In genomic region chr11:59207988-59208432, GRCh38 we compare ENCODE assay signal across 8 cellular contexts. TPM values are rescaled to one million over a fixed set of nuclear protein-coding genes. Genes with fewer than 3 reads are reported as not detected.
DNase-seq lines count a peak whose midpoint lies in the region; ATAC-seq, FAIRE-seq and TF ChIP-seq lines count a peak whose summit lies in the region.

No MANE protein-coding gene starts in this region.

- peak; percentile 71 to 76 (median 71) for TF ChIP-seq CTCF in K562 (IDR thresholded peaks at IDR 0.05 in 2 of 3, conservative IDR thresholded peaks at IDR 0.05 in 1 of 3; ENCODE audit: insufficient read depth in 2 of 3, low read depth in 1 of 3, low read length in 3 of 3)
- peak in 1 of 3 donors; percentile 70 for TF ChIP-seq CTCF in lower leg skin (IDR thresholded peaks at IDR 0.05)

- DNase-seq in GDM1 (lab: John Stamatoyannopoulos, UW): peak; percentile 9
- DNase-seq in RPMI8226: peak; percentile 58
- peak; percentile 30 to 56 (median 40) for DNase-seq in K562 (ENCODE audit: extremely low read depth in 1 of 4, low spot score in 3 of 4)
- peak; percentile 61 for DNase-seq in islet precursor cell
- peak; percentile 37 for DNase-seq in stimulated activated CD4-positive, alpha-beta T cell treated with anti-CD3 and anti-CD28 coated beads, Interleukin-4, amount 100 ng/mL, for 1 hour
- no peak for DNase-seq in lower leg skin (ENCODE audit: low spot score in 2 of 2)

- peak; percentile 43 to 63 for TF ChIP-seq RAD21 in K562 (CRISPR knock-in tag; conservative IDR thresholded peaks at IDR 0.05 in 1 of 2, IDR thresholded peaks at IDR 0.05 in 1 of 2)

- peak; percentile 85 for FAIRE-seq in K562 (lab: Jason Lieb, UNC)

- 0% methylated on average over 4 of the region's 4 CpGs for WGBS in K562 (ENCODE audit: insufficient coverage, low coverage, missing lambda C conversion rate)
- WGBS in lower leg skin, 2 donors: 7% methylated on average over 4 of the region's 4 CpGs

- TF ChIP-seq POLR2A in K562 (conservative IDR thresholded peaks at IDR 0.05) (no peak), lower leg skin (IDR thresholded peaks at IDR 0.05) (no peak)

- intact Hi-C loops in K562 (cut with micrococcal nuclease) (loop anchor here (1.0 to 2.0 kb wide), 3 partner anchors 37 to 473 kb away; no protein-coding TSS in a partner anchor), lower leg skin (cut with DNase I; ENCODE audit: low total_unique reads) (loop anchor here (2.0 kb wide), 1 partner anchor 37 kb away; no protein-coding TSS in a partner anchor)

- POLR2A ChIA-PET in K562 (lab: Yijun Ruan, JAX): no interaction called here

- H3K4me1 ChIP-seq in K562 (replicated peaks in 1 of 2; ENCODE audit: control insufficient read depth in 2 of 2, insufficient read depth in 2 of 2, low read length in 2 of 2): no peaks in the 10 kb centered on the region

- no peaks in the 10 kb centered on the region for H3K36me3 ChIP-seq in K562 (ENCODE audit: control insufficient read depth, insufficient read depth, low read length)

- ATAC-seq in GM21390 (IDR thresholded peaks at IDR 0.05; ENCODE audit: unreplicated experiment) (peak; percentile 53), HG03575 (IDR thresholded peaks at IDR 0.05; ENCODE audit: extremely low read depth, insufficient number of reproducible peaks, low FRiP score, unreplicated experiment) (peak; percentile 66), K562 (peak; percentile 82)

- no peak overlapping the region for H3K4me3 ChIP-seq in K562
- H3K4me3 ChIP-seq in lower leg skin (ENCODE audit: low read depth, poor library complexity, severe bottlenecking): no peak overlapping the region

- no peak overlapping the region for H3K9ac ChIP-seq in K562 (ENCODE audit: insufficient read depth in 1 of 2, low read depth in 2 of 2, low read length in 2 of 2)

- CTCF ChIA-PET in K562 (lab: Yijun Ruan, JAX; ENCODE audit: low intra/inter-chr PET ratio): interaction anchor here (0.6 to 3.6 kb wide), 2 partner anchors 37 to 1364 kb away, joined by 3 to 36 read pairs; partner anchors contain the start of gene DTX4

- no peaks in the 10 kb centered on the region for H3K9me3 ChIP-seq in K562 (replicated peaks; ENCODE audit: control insufficient read depth, insufficient read depth, low read depth, low read length)

- H3K27ac ChIP-seq in K562 (ENCODE audit: extremely low read depth, low read depth, low read length): no peak overlapping the region

- H4K20me1 ChIP-seq in K562 (replicated peaks; ENCODE audit: control insufficient read depth, insufficient read depth, low read length): no peaks in the 10 kb centered on the region; the same call in 1 of the 2 replicates

- H2AFZ ChIP-seq in K562 (ENCODE audit: low read depth, low read length): no peak overlapping the region

- no peaks in the 10 kb centered on the region for H3K79me2 ChIP-seq in K562 (ENCODE audit: control insufficient read depth, insufficient read depth, low read length)

- no peak overlapping the region; the same call in 1 of the 2 replicates for H3K4me2 ChIP-seq in K562 (ENCODE audit: insufficient read depth, low read length)

- H3K9me1 ChIP-seq in K562 (ENCODE audit: control insufficient read depth, insufficient read depth, low read length): no peaks in the 10 kb centered on the region

- no TSS peak for BruUV-seq in K562 (replicated peaks; lab: Mats Ljungman, UMichigan)

- H3K27me3 ChIP-seq in K562 (ENCODE audit: control insufficient read depth in 2 of 2, insufficient read depth in 2 of 2, low read length in 2 of 2): peaks cover 4 to 37% of the 10 kb centered on the region in 2 experiments; a peak in 3 of 5 replicates

- in situ Hi-C loops in K562 (cut with MboI): no loop called here

- no peak for TF ChIP-seq EP300 in K562 (IDR thresholded peaks at IDR 0.05; ENCODE audit: low read length)

TF ChIP-seq in K562, 482 proteins besides CTCF, POLR2A, EP300 and RAD21 (continues in another document):
- peak; percentile 45; the same call in 1 of the 2 replicates for TF ChIP-seq TEAD4 (IDR thresholded peaks at IDR 0.05; ENCODE audit: low read length)
- no peak for TF ChIP-seq TEAD4 (CRISPR knock-in tag; IDR thresholded peaks at IDR 0.05; ENCODE audit: borderline replicate concordance)
- TF ChIP-seq, protein P1, sequence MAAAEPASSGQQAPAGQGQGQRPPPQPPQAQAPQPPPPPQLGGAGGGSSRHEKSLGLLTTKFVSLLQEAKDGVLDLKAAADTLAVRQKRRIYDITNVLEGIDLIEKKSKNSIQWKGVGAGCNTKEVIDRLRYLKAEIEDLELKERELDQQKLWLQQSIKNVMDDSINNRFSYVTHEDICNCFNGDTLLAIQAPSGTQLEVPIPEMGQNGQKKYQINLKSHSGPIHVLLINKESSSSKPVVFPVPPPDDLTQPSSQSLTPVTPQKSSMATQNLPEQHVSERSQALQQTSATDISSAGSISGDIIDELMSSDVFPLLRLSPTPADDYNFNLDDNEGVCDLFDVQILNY (CRISPR knock-in tag; IDR thresholded peaks at IDR 0.05): no peak
- TF ChIP-seq ZNF217 (CRISPR knock-in tag; IDR thresholded peaks at IDR 0.05): no peak
- TF ChIP-seq, protein P2, sequence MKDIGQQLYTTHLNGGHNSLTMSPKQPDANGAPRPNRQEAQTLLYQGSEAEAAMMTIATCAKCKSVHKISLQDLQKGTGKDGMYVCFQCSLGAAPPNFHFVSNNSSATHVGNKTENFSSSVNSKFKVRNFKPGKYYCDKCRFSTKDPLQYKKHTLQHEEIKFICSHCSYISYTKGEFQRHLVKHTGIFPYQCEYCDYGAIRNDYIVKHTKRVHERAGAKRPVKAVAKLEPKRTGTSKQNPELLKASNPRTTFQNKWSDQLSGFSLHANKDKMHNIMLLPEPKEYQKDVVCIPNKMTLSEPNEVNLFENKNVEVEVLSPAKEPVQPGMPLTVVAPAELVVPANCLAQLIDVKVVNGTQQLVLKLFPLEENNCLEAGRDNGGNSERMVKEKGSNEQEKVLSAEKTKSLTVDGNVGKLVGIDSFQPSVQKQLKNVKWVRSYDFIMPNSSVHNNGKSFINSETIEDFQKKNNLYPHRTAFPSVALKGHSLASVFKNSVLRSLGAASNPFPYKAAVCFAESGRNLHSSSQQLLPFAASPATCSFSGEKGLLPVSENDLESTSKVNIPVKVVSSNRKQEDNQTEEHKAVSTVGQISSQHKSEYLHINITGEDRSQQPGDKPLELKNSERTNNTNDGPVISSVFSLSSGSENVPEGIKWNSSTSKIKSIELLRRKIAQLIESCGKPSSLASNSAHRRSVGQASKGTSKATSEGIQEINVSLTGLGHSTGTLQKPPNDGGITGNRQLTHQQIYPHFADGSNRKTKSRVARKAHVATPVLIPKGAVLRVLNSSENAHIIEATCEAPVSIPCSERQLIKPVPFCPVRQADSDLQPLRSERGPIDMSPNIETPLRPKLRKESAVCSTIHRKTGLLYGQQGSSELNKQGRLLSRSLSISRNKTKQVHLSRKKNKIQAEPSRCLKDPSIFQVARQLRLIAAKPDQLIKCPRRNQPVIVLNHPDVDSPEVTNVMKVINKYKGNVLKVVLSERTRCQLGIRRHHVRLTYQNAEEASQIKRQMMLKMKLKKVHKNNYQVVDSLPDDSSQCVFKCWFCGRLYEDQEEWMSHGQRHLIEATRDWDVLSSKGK (CRISPR knock-in tag; IDR thresholded peaks at IDR 0.05): no peak
- TF ChIP-seq STAT5A (IDR thresholded peaks at IDR 0.05; ENCODE audit: borderline replicate concordance, low read length): no peak
- no peak for TF ChIP-seq HIVEP1 (CRISPR knock-in tag; IDR thresholded peaks at IDR 0.05)
- TF ChIP-seq FOXA1 (IDR thresholded peaks at IDR 0.05; ENCODE audit: borderline replicate concordance): no peak
- no peak for TF ChIP-seq DNMT1 (IDR thresholded peaks at IDR 0.05)
- TF ChIP-seq KLF16 (IDR thresholded peaks at IDR 0.05): peak; percentile 28
- no peak for TF ChIP-seq FUS (optimal IDR thresholded peaks at IDR 0.05; ENCODE audit: low read depth, low read length)

RNA-seq across cellular contexts. Expression of gene MPEG1, which starts 4.7 kb away (rescaled TPM):
- total RNA-seq in K562 (2011; cell fraction: chromatin; rRNA removed; ENCODE audit: low replicate concordance): not detected in 2 replicates
- total RNA-seq in K562 (2011; cell fraction: nucleolus; rRNA removed): not detected in 2 replicates
- not detected in 2 replicates for total RNA-seq in K562 (2011; cell fraction: nucleoplasm; rRNA removed)
- total RNA-seq in K562 (2014; rRNA removed) (not detected in 2 replicates), K562 (2014; rRNA removed; fragmentation: Illumina TruSeq; extraction: Trizol) (not detected in 2 replicates), K562 (2015; rRNA removed; fragmentation: Illumina TruSeq; extraction: Trizol) (not detected in 2 replicates), K562 (2021) (0.07 TPM in 2 replicates), lower leg skin (1 to 10 TPM; 2.1 to 6.9 (median 3.8) TPM)
- polyA plus RNA-seq in K562 (2011; rRNA removed) (not detected in 2 replicates), K562 (2014; fragmentation: Illumina TruSeq; extraction: Trizol) (not detected in 2 replicates), K562 (2014; fragmentation: Nextera tagmentation; extraction: Ambion mirVana) (not detected), K562 (2014; rRNA removed) (not detected in 2 replicates)
- polyA plus RNA-seq in K562 (2011; cell fraction: cytosol; rRNA removed): not detected in 2 replicates
- polyA plus RNA-seq in K562 (2011; cell fraction: nucleus; rRNA removed): not detected in 2 replicates
- polyA plus RNA-seq in K562 (2012): not detected in 2 replicates
- not detected in 2 replicates for polyA minus RNA-seq in K562 (2011; rRNA and poly(A)+ RNA removed)
- not detected in 2 replicates for polyA minus RNA-seq in K562 (2011; cell fraction: cytosol; rRNA and poly(A)+ RNA removed)
- polyA minus RNA-seq in K562 (2011; cell fraction: nucleus; rRNA and poly(A)+ RNA removed): not detected in 2 replicates

RNA-seq across cellular contexts. Expression of gene DTX4, which starts 36.1 kb away (rescaled TPM):
- not detected in 2 replicates for total RNA-seq in K562 (2011; cell fraction: chromatin; rRNA removed; ENCODE audit: low replicate concordance)
- not detected in 2 replicates for total RNA-seq in K562 (2011; cell fraction: nucleolus; rRNA removed)
- 0.15 TPM in 1 of 2 replicates, not detected in the other for total RNA-seq in K562 (2011; cell fraction: nucleoplasm; rRNA removed)
- 0.20 TPM in 1 of 2 replicates, not detected in the other for total RNA-seq in K562 (2014; rRNA removed)
- 0.03 TPM in 1 of 2 replicates, not detected in the other for total RNA-seq in K562 (2014; rRNA removed; fragmentation: Illumina TruSeq; extraction: Trizol)
- 0.04 and 0.15 TPM in 2 replicates for total RNA-seq in K562 (2015; rRNA removed; fragmentation: Illumina TruSeq; extraction: Trizol)
- 0.11 and 0.47 TPM in 2 replicates for total RNA-seq in K562 (2021)
- polyA plus RNA-seq in K562 (2011; rRNA removed): 0.07 TPM in 1 of 2 replicates, not detected in the other
- polyA plus RNA-seq in K562 (2011; cell fraction: cytosol; rRNA removed): 0.01 TPM in 2 replicates
- 0.04 and 0.08 TPM in 2 replicates for polyA plus RNA-seq in K562 (2011; cell fraction: nucleus; rRNA removed)
- polyA plus RNA-seq in K562 (2012): 0.04 and 0.05 TPM in 2 replicates
- 0.06 TPM in 2 replicates for polyA plus RNA-seq in K562 (2014; fragmentation: Illumina TruSeq; extraction: Trizol)
- polyA plus RNA-seq in K562 (2014; fragmentation: Nextera tagmentation; extraction: Ambion mirVana): under 1 TPM in 1 of 2 experiments, not detected in 1; 0.03 TPM
- polyA plus RNA-seq in K562 (2014; rRNA removed): 0.04 TPM in 1 of 2 replicates, not detected in the other
- 0.04 TPM in 1 of 2 replicates, not detected in the other for polyA minus RNA-seq in K562 (2011; rRNA and poly(A)+ RNA removed)
- not detected in 2 replicates for polyA minus RNA-seq in K562 (2011; cell fraction: cytosol; rRNA and poly(A)+ RNA removed)
- 0.40 TPM in 1 of 2 replicates, not detected in the other for polyA minus RNA-seq in K562 (2011; cell fraction: nucleus; rRNA and poly(A)+ RNA removed)
- 1 to 10 TPM; 1.2 to 6.4 (median 3.4) TPM for total RNA-seq in lower leg skin

Comparison
In these comparisons a context has a peak if more than half of its experiments do, and no peak if none do; other contexts are left out.
1. DNase-seq: peak in GDM1 (single experiment), RPMI8226 (single experiment), K562 (4 of 4), islet precursor cell (single experiment) and stimulated activated CD4-positive, alpha-beta T cell treated with anti-CD3 and anti-CD28 coated beads, Interleukin-4, amount 100 ng/mL, for 1 hour (single experiment); none in lower leg skin (0 of 2).
2. Peak in every context shown above with its lines, with median percentiles within 50 percentile points of each other: ATAC-seq.